In the genomic region with DNA sequence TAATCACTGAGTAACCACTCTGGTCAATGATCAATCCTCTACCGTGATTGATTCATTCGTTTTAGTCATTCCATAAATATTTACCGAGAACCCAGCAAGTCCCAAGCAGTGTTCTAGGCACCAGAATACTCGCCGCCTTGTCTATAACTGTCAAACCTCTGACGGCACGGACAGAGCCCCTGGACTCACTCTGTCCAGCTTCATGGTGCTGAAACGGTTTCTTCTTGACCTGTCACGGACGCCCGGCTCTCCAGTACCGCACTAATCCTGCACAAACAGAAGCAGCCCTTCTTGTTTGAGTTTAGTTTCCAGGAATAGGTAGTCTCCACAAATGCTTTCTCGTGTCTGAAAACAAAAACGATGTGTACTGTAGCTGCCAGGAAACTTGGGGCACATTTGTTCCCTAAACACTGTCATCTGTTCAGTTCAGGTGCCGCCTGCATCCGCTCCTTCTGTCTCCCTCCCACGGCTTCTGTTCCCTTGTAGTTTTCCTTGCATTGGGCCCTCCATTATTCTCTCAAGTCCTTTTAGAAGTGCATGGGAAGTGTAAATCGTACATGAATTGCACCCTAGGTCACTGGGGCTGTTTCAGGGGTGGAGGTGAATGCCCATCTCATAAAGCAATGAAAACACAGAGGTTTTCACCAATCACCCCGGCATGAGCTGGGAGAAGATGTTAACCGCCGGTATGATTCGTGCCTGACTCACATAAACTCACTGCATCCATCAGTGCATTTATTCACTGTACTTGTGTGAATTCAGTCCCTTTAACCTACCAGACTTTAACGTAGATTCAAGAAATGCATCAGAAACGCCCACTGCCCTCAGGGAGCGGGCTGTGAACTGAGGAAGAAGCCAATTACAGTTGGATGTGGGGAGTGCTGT, we compare ENCODE assay signal across 31 cellular contexts.
DNase-seq lines count a peak whose midpoint lies in the region; ATAC-seq, FAIRE-seq and TF ChIP-seq lines count a peak whose summit lies in the region.
"Had no signal": no experiment of that assay in that cellular context is flagged by ENCODE, and none has a peak within 500 bp of the region (broad histone marks: within the 10 kb centered on the region; RNA-seq: fewer than 3 reads in every experiment).

No MANE protein-coding gene starts in this region.

- no peaks in the 10 kb centered on the region for H3K27me3 Mint-ChIP-seq in glutamatergic neuron (ENCODE audit: unreplicated experiment)
- H3K27me3 Mint-ChIP-seq: activated naive CD8-positive, alpha-beta T cell treated with anti-CD3 and anti-CD28 coated beads, Interleukin-2, amount 50 U/mL, for 24 hours; IgD-negative memory B cell; T-helper 17 cell had no signal

- no peaks in the 10 kb centered on the region for H3K4me1 Mint-ChIP-seq in glutamatergic neuron (ENCODE audit: low read depth, unreplicated experiment)
- H3K4me1 Mint-ChIP-seq: activated naive CD8-positive, alpha-beta T cell treated with anti-CD3 and anti-CD28 coated beads, Interleukin-2, amount 50 U/mL, for 24 hours; IgD-negative memory B cell; nephron; T-helper 17 cell had no signal

- H3K27me3 ChIP-seq in RWPE2 (ENCODE audit: insufficient read depth, poor library complexity, severe bottlenecking), result peaks cover 50% of the 10 kb centered on the region
- H3K27me3 ChIP-seq: BLaER1, ovary, upper lobe of left lung had no signal

- H3K9me3 Mint-ChIP-seq in glutamatergic neuron (ENCODE audit: unreplicated experiment), result peaks cover 3% of the 10 kb centered on the region

- ATAC-seq in RWPE2 (ENCODE audit: low read depth), result peak; percentile 59
- ATAC-seq in GM21717 (IDR thresholded peaks at IDR 0.05; ENCODE audit: unreplicated experiment), result no peak
- ATAC-seq: activated naive CD8-positive, alpha-beta T cell treated with anti-CD3 and anti-CD28 coated beads, Interleukin-2, amount 50 U/mL, for 24 hours; activated T-cell treated with anti-CD3 and anti-CD28 coated beads, Interleukin-2, amount 50 U/mL, for 4 hours; T-helper 17 cell had no signal

- no peak overlapping the region for H3K4me3 ChIP-seq in RWPE2 (ENCODE audit: severe bottlenecking)
- H3K4me3 ChIP-seq: BLaER1, dorsolateral prefrontal cortex, ovary, SK-N-MC, upper lobe of left lung had no signal

- no peak for FAIRE-seq in H54 (lab: Jason Lieb, UNC)
- FAIRE-seq: endothelial cell of umbilical vein had no signal

- TF ChIP-seq POLR2A in H54 (IDR thresholded peaks at IDR 0.05; ENCODE audit: low read depth, low read length), result no peak

- H3K4me1 ChIP-seq in RWPE2 (ENCODE audit: insufficient read depth, poor library complexity, severe bottlenecking), result no peaks in the 10 kb centered on the region
- H3K4me1 ChIP-seq: upper lobe of left lung had no signal

- no peak overlapping the region for H3K4me3 Mint-ChIP-seq in glutamatergic neuron (ENCODE audit: unreplicated experiment)
- H3K4me3 Mint-ChIP-seq: activated naive CD8-positive, alpha-beta T cell treated with anti-CD3 and anti-CD28 coated beads, Interleukin-2, amount 50 U/mL, for 24 hours; activated T-cell treated with anti-CD3 and anti-CD28 coated beads, Interleukin-2, amount 50 U/mL, for 4 hours; IgD-negative memory B cell; nephron; T-helper 17 cell had no signal

- H3K27ac ChIP-seq in RWPE2 (ENCODE audit: poor library complexity, severe bottlenecking), result no peak overlapping the region
- H3K27ac ChIP-seq: BLaER1, dorsolateral prefrontal cortex, HL-60, ovary, SK-N-MC, upper lobe of left lung, VCaP had no signal

- peak; percentile 21 for DNase-seq in Caki2 (ENCODE audit: low read depth)
- DNase-seq in H54 (ENCODE audit: insufficient read length, low spot score), result peak; percentile 20
- DNase-seq in RWPE2 (ENCODE audit: low spot score), result peak; percentile 57
- DNase-seq in left kidney (ENCODE audit: low read depth, low spot score), result peak; percentile 63
- DNase-seq in glutamatergic neuron, result no peak
- DNase-seq in NCI-H524 (lab: John Stamatoyannopoulos, UW), result no peak
- no peak for DNase-seq in NCI-H2107 (lab: John Stamatoyannopoulos, UW)
- DNase-seq: activated CD4-positive, alpha-beta T cell treated with anti-CD3 and anti-CD28 coated beads for 48 hours; activated naive CD8-positive, alpha-beta T cell treated with anti-CD3 and anti-CD28 coated beads, Interleukin-2, amount 50 U/mL, for 24 hours; activated T-cell treated with anti-CD3 and anti-CD28 coated beads, Interleukin-2, amount 50 U/mL, for 4 hours; cerebellar nuclear complex; DMS53; MM.1S; NCI-H1417 treated with DMSO at 0.1 percent for 48 hours; NCI-H2081; NCI-H226; NCI-H748 treated with DMSO at 0.1 percent for 48 hours; ovary; stimulated activated CD4-positive, alpha-beta T cell treated with anti-CD3 and anti-CD28 coated beads, Interleukin-2, amount 100 ng/mL, for 48 hours; substantia nigra; T-helper 17 cell; upper lobe of left lung had no signal

- TF ChIP-seq CTCF in RWPE2 (IDR thresholded peaks at IDR 0.05; ENCODE audit: poor library complexity, severe bottlenecking) (no peak), glutamatergic neuron (IDR thresholded peaks at IDR 0.05; ENCODE audit: partially characterized antibody, unreplicated experiment) (no peak)

- no peaks in the 10 kb centered on the region for H3K9me3 ChIP-seq in RWPE2 (ENCODE audit: severe bottlenecking)
- H3K9me3 ChIP-seq: ovary, upper lobe of left lung had no signal

- H3K36me3 ChIP-seq in RWPE2 (ENCODE audit: low read depth), result no peaks in the 10 kb centered on the region
- H3K36me3 ChIP-seq: BLaER1, ovary, upper lobe of left lung had no signal

- in situ Hi-C loops in Caki2 (cut with HindIII; ENCODE audit: low pct_unique_long_range_greater_than_20kb, low sequenced_read_pairs), result no loop called here

- H3K27ac Mint-ChIP-seq in glutamatergic neuron (ENCODE audit: unreplicated experiment), result no peak overlapping the region
- H3K27ac Mint-ChIP-seq: activated naive CD8-positive, alpha-beta T cell treated with anti-CD3 and anti-CD28 coated beads, Interleukin-2, amount 50 U/mL, for 24 hours; IgD-negative memory B cell; nephron; T-helper 17 cell had no signal

- H3K36me3 Mint-ChIP-seq in glutamatergic neuron (ENCODE audit: unreplicated experiment), result peaks cover 3% of the 10 kb centered on the region
- H3K36me3 Mint-ChIP-seq: IgD-negative memory B cell had no signal

Comparison
In these comparisons a context has a peak if more than half of its experiments do, and no peak if none do; other contexts are left out.
1. DNase-seq: peak in Caki2 (single experiment), H54 (single experiment), RWPE2 (single experiment) and left kidney (single experiment); none in glutamatergic neuron (single experiment), NCI-H524 (0 of 2) and NCI-H2107 (single experiment).